In the genomic region with DNA sequence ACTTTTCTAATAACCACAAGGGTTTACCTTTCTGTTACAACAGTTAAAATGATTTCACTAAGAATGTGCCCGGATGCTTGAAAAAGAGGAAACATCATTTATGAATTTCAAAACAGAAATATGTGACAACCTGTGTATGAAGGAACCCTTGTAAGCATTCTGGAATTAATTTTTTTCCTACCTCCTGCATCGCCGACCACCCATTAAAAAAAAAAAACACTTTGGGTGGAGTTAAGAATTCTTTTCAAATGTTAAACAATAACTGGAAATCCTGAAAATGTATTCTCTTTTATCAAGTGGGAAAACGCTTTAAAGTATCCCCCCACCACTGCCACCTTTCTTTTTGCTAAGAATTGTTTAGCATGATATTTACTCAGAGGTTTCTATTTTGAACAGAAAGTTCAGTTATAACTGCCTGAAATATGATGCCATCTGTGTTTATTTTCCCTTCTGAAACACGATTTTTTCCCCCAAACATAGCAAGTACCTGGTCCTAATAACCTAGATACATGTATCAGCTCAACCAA, we compare ENCODE assay signal across 24 cellular contexts. TPM values are rescaled to one million over a fixed set of nuclear protein-coding genes. Genes with fewer than 3 reads are reported as not detected.
DNase-seq lines count a peak whose midpoint lies in the region; ATAC-seq and TF ChIP-seq lines count a peak whose summit lies in the region.
"Had no signal": no experiment of that assay in that cellular context is flagged by ENCODE, and none has a peak within 500 bp of the region (broad histone marks: within the 10 kb centered on the region; RNA-seq: fewer than 3 reads in every experiment).

No MANE protein-coding gene starts in this region.

- TF ChIP-seq POLR2A in heart left ventricle (IDR thresholded peaks at IDR 0.05): no peak

- intact Hi-C loops in heart left ventricle (cut with DNase I): loop anchor here in 1 of 10 donors (10.0 kb wide), 1 partner anchor 79 kb away; no protein-coding TSS in a partner anchor
- intact Hi-C loops in left cardiac atrium (cut with DNase I): no loop called here

- H3K27me3 ChIP-seq in heart left ventricle (no peaks in the 10 kb centered on the region), neutrophil (no peaks in the 10 kb centered on the region)
- H3K27me3 ChIP-seq: BLaER1 had no signal

- ATAC-seq in heart left ventricle (peak in 2 of 4 donors; percentile 50 to 62), left cardiac atrium (no peak), GM18873 (IDR thresholded peaks at IDR 0.05; ENCODE audit: low FRiP score, unreplicated experiment) (no peak)
- ATAC-seq: CD8-positive, alpha-beta T cell had no signal

- H3K9me3 Mint-ChIP-seq in endothelial cell (ENCODE audit: unreplicated experiment): no peaks in the 10 kb centered on the region

- peaks cover 0 to 24% (median 7%) of the 10 kb centered on the region in 12 donors for H3K4me1 ChIP-seq in heart left ventricle
- peaks cover 49 to 50% of the 10 kb centered on the region in 2 experiments for H3K4me1 ChIP-seq in neutrophil (ENCODE audit: control insufficient read depth in 1 of 2, insufficient read depth in 1 of 2, low read depth in 1 of 2, low read length in 1 of 2)
- H3K4me1 ChIP-seq: BLaER1 had no signal

- H3K4me1 Mint-ChIP-seq in endothelial cell (ENCODE audit: unreplicated experiment): peaks cover 49% of the 10 kb centered on the region

- peak overlapping the region; percentile 81 for H3K27ac Mint-ChIP-seq in endothelial cell (ENCODE audit: unreplicated experiment)
- H3K27ac Mint-ChIP-seq: CD8-positive, alpha-beta T cell had no signal

- WGBS in heart left ventricle, 4 donors: 47 to 61% (median 53%) methylated on average over 5 of the region's 5 CpGs

- peak in 1 of 12 donors; percentile 10 for TF ChIP-seq CTCF in heart left ventricle (IDR thresholded peaks at IDR 0.05)
- no peak for TF ChIP-seq CTCF in endothelial cell (IDR thresholded peaks at IDR 0.05; ENCODE audit: unreplicated experiment)
- no peak for TF ChIP-seq CTCF in neutrophil (IDR thresholded peaks at IDR 0.05)
- no peak for TF ChIP-seq CTCF in GM10248 (IDR thresholded peaks at IDR 0.05; ENCODE audit: control extremely low read depth, extremely low read depth, low read depth, missing control alignments)

- no peak overlapping the region for H3K4me3 ChIP-seq in heart left ventricle
- no peak overlapping the region for H3K4me3 ChIP-seq in neutrophil (ENCODE audit: low read depth in 1 of 2, low read length in 1 of 2)
- H3K4me3 ChIP-seq: BLaER1, GM23248, HAP-1 had no signal

- peak overlapping the region; percentile 51 for H3K4me3 Mint-ChIP-seq in endothelial cell (ENCODE audit: unreplicated experiment)
- H3K4me3 Mint-ChIP-seq: CD14-positive monocyte; CD8-positive, alpha-beta T cell had no signal

- H3K27me3 Mint-ChIP-seq in endothelial cell (ENCODE audit: unreplicated experiment): no peaks in the 10 kb centered on the region

- H3K27ac ChIP-seq in heart left ventricle: peak overlapping the region; percentile 21 to 86 (median 64)
- peak overlapping the region; percentile 75 for H3K27ac ChIP-seq in neutrophil
- H3K27ac ChIP-seq: BLaER1, GM23248, HL-60 had no signal

- H3K36me3 Mint-ChIP-seq in endothelial cell (ENCODE audit: low read depth, unreplicated experiment): peaks cover 54% of the 10 kb centered on the region
- H3K36me3 Mint-ChIP-seq: CD14-positive monocyte; CD8-positive, alpha-beta T cell had no signal

- CTCF ChIA-PET in GM10248 (lab: Yijun Ruan, JAX): no interaction called here

- POLR2A ChIA-PET in GM10248 (lab: Yijun Ruan, JAX): no interaction called here

- H3K36me3 ChIP-seq in heart left ventricle: peaks cover 0 to 11% (median 0%) of the 10 kb centered on the region in 9 donors
- no peaks in the 10 kb centered on the region for H3K36me3 ChIP-seq in neutrophil
- H3K36me3 ChIP-seq: BLaER1, HAP-1 had no signal

- H3K9me3 ChIP-seq in heart left ventricle (peaks cover 0 to 2% (median 0%) of the 10 kb centered on the region in 12 donors), neutrophil (no peaks in the 10 kb centered on the region)
- H3K9me3 ChIP-seq: BLaER1, HAP-1 had no signal

- DNase-seq in heart left ventricle: no peak
- no peak for DNase-seq in left cardiac atrium
- peak; percentile 33 for DNase-seq in CD1c-positive myeloid dendritic cell (ENCODE audit: extremely low spot score)
- no peak for DNase-seq in endothelial cell (ENCODE audit: low spot score)
- DNase-seq in GM10248 (ENCODE audit: extremely low spot score): no peak
- DNase-seq in amygdala (lab: John Stamatoyannopoulos, UW): no peak
- DNase-seq: 8988T; CD8-positive, alpha-beta T cell; COR-L47; DMS 273 treated with DMSO at 0.1 percent for 48 hours; DMS53; DND-41; EL; GM23248 had no signal

RNA-seq across cellular contexts. Expression of a gene that starts 9.0 kb away (rescaled TPM):
- total RNA-seq in heart left ventricle: 10 to 100 TPM; 12.1 to 37.6 (median 16.9) TPM
- 10 to 100 TPM; 17.2 to 21.9 TPM for polyA plus RNA-seq in heart left ventricle
- total RNA-seq in left cardiac atrium: 10 to 100 TPM; 19.9 to 27.8 TPM
- 88.6 TPM for total RNA-seq in endothelial cell (ENCODE audit: unreplicated experiment)
- total RNA-seq: CD8-positive, alpha-beta T cell; G401; GM23248; H4; HT1080 had no signal
- polyA plus RNA-seq: AG04450 had no signal
